14 cellular contexts compared by ENCODE assay signal in the genomic region with DNA sequence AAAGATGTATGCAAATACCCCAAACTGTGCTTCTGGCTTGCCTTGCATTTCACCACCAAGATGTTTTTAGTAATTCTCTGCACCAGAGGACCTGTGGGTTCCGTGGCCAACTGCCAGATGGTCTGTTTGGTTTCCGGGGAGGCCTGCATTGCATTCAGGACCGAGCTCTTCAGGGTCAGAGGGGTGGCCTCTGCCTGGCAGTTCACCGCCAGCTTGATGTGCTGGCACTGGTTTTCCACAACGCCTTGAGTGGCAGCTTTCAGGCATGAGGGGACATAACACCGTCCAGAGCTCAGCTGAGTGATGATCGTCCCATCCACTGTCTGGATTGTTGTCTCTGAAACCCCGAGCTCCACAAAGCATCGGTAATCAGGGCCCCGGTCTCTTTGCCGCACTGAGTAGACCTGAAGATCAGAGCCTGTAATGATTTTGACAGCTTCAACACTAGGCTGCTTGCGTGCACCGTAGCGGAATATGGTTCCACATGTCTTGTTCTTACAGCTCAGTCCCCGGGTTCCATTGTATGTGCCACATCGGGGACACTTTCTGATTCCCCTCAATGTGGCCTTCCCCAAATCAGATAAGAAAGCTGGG. TPM values are rescaled to one million over a fixed set of nuclear protein-coding genes. Genes with fewer than 3 reads are reported as not detected.
DNase-seq lines count a peak whose midpoint lies in the region; ATAC-seq and TF ChIP-seq lines count a peak whose summit lies in the region.
"Had no signal": no experiment of that assay in that cellular context is flagged by ENCODE, and none has a peak within 500 bp of the region (broad histone marks: within the 10 kb centered on the region; RNA-seq: fewer than 3 reads in every experiment).

No MANE protein-coding gene starts in this region.

- no peak overlapping the region for H3K4me3 Mint-ChIP-seq in activated T-helper 17 cell treated with anti-CD3 and anti-CD28 coated beads, Interleukin-2, amount 50 U/mL, for 72 hours
- H3K4me3 Mint-ChIP-seq: nephron had no signal

- no peak overlapping the region for H3K27ac Mint-ChIP-seq in activated T-helper 17 cell treated with anti-CD3 and anti-CD28 coated beads, Interleukin-2, amount 50 U/mL, for 72 hours
- H3K27ac Mint-ChIP-seq: nephron had no signal

- no peaks in the 10 kb centered on the region for H3K27me3 Mint-ChIP-seq in activated T-helper 17 cell treated with anti-CD3 and anti-CD28 coated beads, Interleukin-2, amount 50 U/mL, for 72 hours

- H3K4me1 ChIP-seq in mucosa of descending colon (ENCODE audit: low read depth): no peaks in the 10 kb centered on the region
- no peaks in the 10 kb centered on the region for H3K4me1 ChIP-seq in left ventricle myocardium inferior

- H3K4me1 Mint-ChIP-seq in activated T-helper 17 cell treated with anti-CD3 and anti-CD28 coated beads, Interleukin-2, amount 50 U/mL, for 72 hours: no peaks in the 10 kb centered on the region
- H3K4me1 Mint-ChIP-seq: nephron had no signal

- no peak overlapping the region for H3K27ac ChIP-seq in left ventricle myocardium inferior (replicated peaks)
- H3K27ac ChIP-seq: thoracic aorta had no signal

- H3K9me3 Mint-ChIP-seq in activated T-helper 17 cell treated with anti-CD3 and anti-CD28 coated beads, Interleukin-2, amount 50 U/mL, for 72 hours: no peaks in the 10 kb centered on the region
- H3K9me3 Mint-ChIP-seq: nephron had no signal

- intact Hi-C loops in mucosa of descending colon (cut with DNase I, micrococcal nuclease): no loop called here
- intact Hi-C loops in left ventricle myocardium inferior (cut with micrococcal nuclease): no loop called here

- no peak overlapping the region for H3K4me3 ChIP-seq in mucosa of descending colon
- H3K4me3 ChIP-seq in left ventricle myocardium inferior: no peak overlapping the region
- H3K4me3 ChIP-seq: thoracic aorta had no signal

- H3K36me3 Mint-ChIP-seq in activated T-helper 17 cell treated with anti-CD3 and anti-CD28 coated beads, Interleukin-2, amount 50 U/mL, for 72 hours (ENCODE audit: low read depth): peaks cover 64% of the 10 kb centered on the region

- peaks cover 5% of the 10 kb centered on the region for H3K36me3 ChIP-seq in mucosa of descending colon (ENCODE audit: low read depth)
- H3K36me3 ChIP-seq in left ventricle myocardium inferior: peaks cover 59% of the 10 kb centered on the region

- H3K27me3 ChIP-seq in left ventricle myocardium inferior (ENCODE audit: low read depth): no peaks in the 10 kb centered on the region

- H3K9me3 ChIP-seq in mucosa of descending colon: no peaks in the 10 kb centered on the region
- H3K9me3 ChIP-seq in left ventricle myocardium inferior (replicated peaks): no peaks in the 10 kb centered on the region
- H3K9me3 ChIP-seq: thoracic aorta had no signal

- TF ChIP-seq CTCF in mucosa of descending colon (IDR thresholded peaks at IDR 0.05) (no peak), left ventricle myocardium inferior (IDR thresholded peaks at IDR 0.05; ENCODE audit: borderline replicate concordance) (no peak)

- DNase-seq in mucosa of descending colon: peak; percentile 29 to 45 (median 29)
- DNase-seq in amygdala (lab: John Stamatoyannopoulos, UW): no peak
- no peak for DNase-seq in left ventricle myocardium inferior
- DNase-seq: amniotic stem cell; NCI-H2081; SIG-M5; stimulated activated CD4-positive, alpha-beta T cell treated with anti-CD3 and anti-CD28 coated beads, Interleukin-1b, Interleukin-23, amount 100 ng/mL, for 48 hours had no signal

- peak; percentile 79 for ATAC-seq in GM18502 (IDR thresholded peaks at IDR 0.05; ENCODE audit: poor library complexity, unreplicated experiment)
- ATAC-seq in GM21619 (IDR thresholded peaks at IDR 0.05; ENCODE audit: unreplicated experiment): peak; percentile 79
- peak; percentile 78 for ATAC-seq in HG03520 (IDR thresholded peaks at IDR 0.05; ENCODE audit: unreplicated experiment)
- peak; percentile 64 for ATAC-seq in mucosa of descending colon
- no peak for ATAC-seq in activated T-helper 17 cell treated with anti-CD3 and anti-CD28 coated beads, Interleukin-2, amount 50 U/mL, for 72 hours (replicated peaks)
- ATAC-seq in HG02973 (IDR thresholded peaks at IDR 0.05; ENCODE audit: unreplicated experiment): no peak

RNA-seq across cellular contexts. Expression of gene C2orf42, which starts 9.4 kb away (rescaled TPM):
- total RNA-seq in mucosa of descending colon (10 to 100 TPM in 2 of 3 donors, 1 to 10 TPM in 1; 7.6 to 17.2 (median 12.2) TPM), left ventricle myocardium inferior (14.6 TPM)
- 10 to 100 TPM; 24.0 to 37.3 TPM for total RNA-seq in activated T-helper 17 cell treated with anti-CD3 and anti-CD28 coated beads, Interleukin-2, amount 50 U/mL, for 72 hours

Comparison
In these comparisons a context has a peak if more than half of its experiments do, and no peak if none do; other contexts are left out.
1. ATAC-seq: peak in GM18502 (single experiment), GM21619 (single experiment), HG03520 (single experiment) and mucosa of descending colon (single experiment); none in activated T-helper 17 cell treated with anti-CD3 and anti-CD28 coated beads, Interleukin-2, amount 50 U/mL, for 72 hours (single experiment) and HG02973 (single experiment).
2. DNase-seq: peak in mucosa of descending colon (3 of 3); none in amygdala (0 of 56) and left ventricle myocardium inferior (single experiment).